In genomic region chr15:79682851-79683288, GRCh38 we compare ENCODE assay signal across 15 cellular contexts.
DNase-seq lines count a peak whose midpoint lies in the region; ATAC-seq, FAIRE-seq and TF ChIP-seq lines count a peak whose summit lies in the region.
"Had no signal": no experiment of that assay in that cellular context is flagged by ENCODE, and none has a peak within 500 bp of the region (broad histone marks: within the 10 kb centered on the region; RNA-seq: fewer than 3 reads in every experiment).

No MANE protein-coding gene starts in this region.

- H3K9me3 ChIP-seq in left ventricle myocardium inferior (replicated peaks), result no peaks in the 10 kb centered on the region

- H3K27me3 Mint-ChIP-seq in naive thymus-derived CD8-positive, alpha-beta T cell, result peaks cover 14 to 50% (median 28%) of the 10 kb centered on the region in 5 donors

- TF ChIP-seq CTCF in left ventricle myocardium inferior (IDR thresholded peaks at IDR 0.05; ENCODE audit: borderline replicate concordance) (no peak), astrocyte of the cerebellum (IDR thresholded peaks at IDR 0.05; ENCODE audit: low read depth, low read length, missing control alignments) (peak; percentile 11), foreskin keratinocyte (conservative IDR thresholded peaks at IDR 0.05) (no peak)

- H3K27ac Mint-ChIP-seq in naive thymus-derived CD8-positive, alpha-beta T cell, result no peak overlapping the region

- H3K27ac ChIP-seq in left ventricle myocardium inferior (replicated peaks) (no peak overlapping the region), foreskin keratinocyte (no peak overlapping the region)

- no peaks in the 10 kb centered on the region for H3K36me3 ChIP-seq in left ventricle myocardium inferior

- intact Hi-C loops in Right ventricle myocardium inferior (cut with DNase I) (no loop called here), left ventricle myocardium inferior (cut with micrococcal nuclease) (no loop called here)

- peak; percentile 56 for DNase-seq in Right ventricle myocardium inferior (ENCODE audit: missing footprints)
- no peak for DNase-seq in left ventricle myocardium inferior
- DNase-seq in astrocyte of the cerebellum (ENCODE audit: low read depth), result no peak
- DNase-seq in foreskin keratinocyte, result peak; percentile 44 to 55
- DNase-seq in naive thymus-derived CD8-positive, alpha-beta T cell, result no peak
- DNase-seq in GDM1 (lab: John Stamatoyannopoulos, UW), result no peak
- no peak for DNase-seq in GM19239 (ENCODE audit: insufficient read length, low spot score)
- DNase-seq: 8988T; activated CD8-positive, alpha-beta memory T cell treated with anti-CD3 and anti-CD28 coated beads for 24 hours; erythroblast; KG1; NCI-H524; stimulated activated naive CD8-positive, alpha-beta T cell treated with anti-CD3 and anti-CD28 coated beads, Interleukin-15, Interleukin-2, amounts not matched to agents 100 U/mL and 50 U/mL, for 24 hours had no signal

- no peak overlapping the region for H3K4me3 ChIP-seq in left ventricle myocardium inferior
- no peak overlapping the region for H3K4me3 ChIP-seq in astrocyte of the cerebellum (ENCODE audit: low read depth, low read length)

- no peaks in the 10 kb centered on the region for H3K4me1 Mint-ChIP-seq in naive thymus-derived CD8-positive, alpha-beta T cell

- no peaks in the 10 kb centered on the region for H3K9me3 Mint-ChIP-seq in naive thymus-derived CD8-positive, alpha-beta T cell

- in situ Hi-C loops in astrocyte of the cerebellum (cut with HindIII; ENCODE audit: low sequenced_read_pairs), result no loop called here

- H3K4me3 Mint-ChIP-seq in naive thymus-derived CD8-positive, alpha-beta T cell, result no peak overlapping the region

- H3K36me3 Mint-ChIP-seq in naive thymus-derived CD8-positive, alpha-beta T cell, result peaks cover 0 to 5% (median 0%) of the 10 kb centered on the region in 3 donors

- H3K27me3 ChIP-seq in left ventricle myocardium inferior (ENCODE audit: low read depth) (peaks cover 13% of the 10 kb centered on the region), foreskin keratinocyte (no peaks in the 10 kb centered on the region)

- ATAC-seq in Right ventricle myocardium inferior (no peak), foreskin keratinocyte (peak; percentile 36), GM19328 (IDR thresholded peaks at IDR 0.05; ENCODE audit: unreplicated experiment) (no peak)
- no peak for ATAC-seq in naive thymus-derived CD8-positive, alpha-beta T cell
- ATAC-seq: HCT116; stimulated activated naive CD8-positive, alpha-beta T cell treated with anti-CD3 and anti-CD28 coated beads, Interleukin-15, Interleukin-2, amounts not matched to agents 100 U/mL and 50 U/mL, for 24 hours had no signal

- no peak for FAIRE-seq in GM19239 (lab: Jason Lieb, UNC)

- peaks cover 11% of the 10 kb centered on the region for H3K4me1 ChIP-seq in left ventricle myocardium inferior
- H3K4me1 ChIP-seq in foreskin keratinocyte, result peaks cover 23% of the 10 kb centered on the region

- POLR2A ChIA-PET in naive thymus-derived CD8-positive, alpha-beta T cell (lab: Charles Lee), result no interaction called here

Comparison
In these comparisons a context has a peak if more than half of its experiments do, and no peak if none do; other contexts are left out.
1. DNase-seq: peak in Right ventricle myocardium inferior (single experiment) and foreskin keratinocyte (2 of 2); none in left ventricle myocardium inferior (single experiment), astrocyte of the cerebellum (single experiment), naive thymus-derived CD8-positive, alpha-beta T cell (0 of 10), GDM1 (single experiment) and GM19239 (single experiment).